1 cellular context compared by ENCODE assay signal in genomic region chr2:62196278-62196901, GRCh38.
TF ChIP-seq lines count a peak whose summit lies in the region.

No MANE protein-coding gene starts in this region.

TF ChIP-seq in GM23338, 12 proteins besides CTCF, POLR2A, EP300 and RAD21 (continued from another document):
- TF ChIP-seq, protein P1, sequence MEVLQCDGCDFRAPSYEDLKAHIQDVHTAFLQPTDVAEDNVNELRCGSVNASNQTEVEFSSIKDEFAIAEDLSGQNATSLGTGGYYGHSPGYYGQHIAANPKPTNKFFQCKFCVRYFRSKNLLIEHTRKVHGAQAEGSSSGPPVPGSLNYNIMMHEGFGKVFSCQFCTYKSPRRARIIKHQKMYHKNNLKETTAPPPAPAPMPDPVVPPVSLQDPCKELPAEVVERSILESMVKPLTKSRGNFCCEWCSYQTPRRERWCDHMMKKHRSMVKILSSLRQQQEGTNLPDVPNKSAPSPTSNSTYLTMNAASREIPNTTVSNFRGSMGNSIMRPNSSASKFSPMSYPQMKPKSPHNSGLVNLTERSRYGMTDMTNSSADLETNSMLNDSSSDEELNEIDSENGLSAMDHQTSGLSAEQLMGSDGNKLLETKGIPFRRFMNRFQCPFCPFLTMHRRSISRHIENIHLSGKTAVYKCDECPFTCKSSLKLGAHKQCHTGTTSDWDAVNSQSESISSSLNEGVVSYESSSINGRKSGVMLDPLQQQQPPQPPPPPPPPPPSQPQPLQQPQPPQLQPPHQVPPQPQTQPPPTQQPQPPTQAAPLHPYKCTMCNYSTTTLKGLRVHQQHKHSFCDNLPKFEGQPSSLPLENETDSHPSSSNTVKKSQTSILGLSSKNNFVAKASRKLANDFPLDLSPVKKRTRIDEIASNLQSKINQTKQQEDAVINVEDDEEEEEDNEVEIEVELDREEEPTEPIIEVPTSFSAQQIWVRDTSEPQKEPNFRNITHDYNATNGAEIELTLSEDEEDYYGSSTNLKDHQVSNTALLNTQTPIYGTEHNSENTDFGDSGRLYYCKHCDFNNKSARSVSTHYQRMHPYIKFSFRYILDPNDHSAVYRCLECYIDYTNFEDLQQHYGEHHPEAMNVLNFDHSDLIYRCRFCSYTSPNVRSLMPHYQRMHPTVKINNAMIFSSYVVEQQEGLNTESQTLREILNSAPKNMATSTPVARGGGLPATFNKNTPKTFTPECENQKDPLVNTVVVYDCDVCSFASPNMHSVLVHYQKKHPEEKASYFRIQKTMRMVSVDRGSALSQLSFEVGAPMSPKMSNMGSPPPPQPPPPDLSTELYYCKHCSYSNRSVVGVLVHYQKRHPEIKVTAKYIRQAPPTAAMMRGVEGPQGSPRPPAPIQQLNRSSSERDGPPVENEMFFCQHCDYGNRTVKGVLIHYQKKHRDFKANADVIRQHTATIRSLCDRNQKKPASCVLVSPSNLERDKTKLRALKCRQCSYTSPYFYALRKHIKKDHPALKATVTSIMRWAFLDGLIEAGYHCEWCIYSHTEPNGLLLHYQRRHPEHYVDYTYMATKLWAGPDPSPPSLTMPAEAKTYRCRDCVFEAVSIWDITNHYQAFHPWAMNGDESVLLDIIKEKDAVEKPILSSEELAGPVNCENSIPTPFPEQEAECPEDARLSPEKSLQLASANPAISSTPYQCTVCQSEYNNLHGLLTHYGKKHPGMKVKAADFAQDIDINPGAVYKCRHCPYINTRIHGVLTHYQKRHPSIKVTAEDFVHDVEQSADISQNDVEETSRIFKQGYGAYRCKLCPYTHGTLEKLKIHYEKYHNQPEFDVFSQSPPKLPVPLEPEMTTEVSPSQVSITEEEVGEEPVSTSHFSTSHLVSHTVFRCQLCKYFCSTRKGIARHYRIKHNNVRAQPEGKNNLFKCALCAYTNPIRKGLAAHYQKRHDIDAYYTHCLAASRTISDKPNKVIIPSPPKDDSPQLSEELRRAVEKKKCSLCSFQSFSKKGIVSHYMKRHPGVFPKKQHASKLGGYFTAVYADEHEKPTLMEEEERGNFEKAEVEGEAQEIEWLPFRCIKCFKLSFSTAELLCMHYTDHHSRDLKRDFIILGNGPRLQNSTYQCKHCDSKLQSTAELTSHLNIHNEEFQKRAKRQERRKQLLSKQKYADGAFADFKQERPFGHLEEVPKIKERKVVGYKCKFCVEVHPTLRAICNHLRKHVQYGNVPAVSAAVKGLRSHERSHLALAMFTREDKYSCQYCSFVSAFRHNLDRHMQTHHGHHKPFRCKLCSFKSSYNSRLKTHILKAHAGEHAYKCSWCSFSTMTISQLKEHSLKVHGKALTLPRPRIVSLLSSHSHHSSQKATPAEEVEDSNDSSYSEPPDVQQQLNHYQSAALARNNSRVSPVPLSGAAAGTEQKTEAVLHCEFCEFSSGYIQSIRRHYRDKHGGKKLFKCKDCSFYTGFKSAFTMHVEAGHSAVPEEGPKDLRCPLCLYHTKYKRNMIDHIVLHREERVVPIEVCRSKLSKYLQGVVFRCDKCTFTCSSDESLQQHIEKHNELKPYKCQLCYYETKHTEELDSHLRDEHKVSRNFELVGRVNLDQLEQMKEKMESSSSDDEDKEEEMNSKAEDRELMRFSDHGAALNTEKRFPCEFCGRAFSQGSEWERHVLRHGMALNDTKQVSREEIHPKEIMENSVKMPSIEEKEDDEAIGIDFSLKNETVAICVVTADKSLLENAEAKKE (CRISPR knock-in tag; IDR thresholded peaks at IDR 0.05), result no peak
- TF ChIP-seq EZH2phosphoT487 (IDR thresholded peaks at IDR 0.05; ENCODE audit: unreplicated experiment) (no peak), ETS1 (IDR thresholded peaks at IDR 0.05) (no peak), ZNF114 (CRISPR knock-in tag; IDR thresholded peaks at IDR 0.05) (no peak), STAT1 (IDR thresholded peaks at IDR 0.05; ENCODE audit: unreplicated experiment) (no peak), CREB1 (CRISPR knock-in tag; IDR thresholded peaks at IDR 0.05; ENCODE audit: low read depth) (no peak), REST (IDR thresholded peaks at IDR 0.05; ENCODE audit: unreplicated experiment) (no peak), ZNF331 (CRISPR knock-in tag; IDR thresholded peaks at IDR 0.05; ENCODE audit: low read depth) (no peak), EZH2 (IDR thresholded peaks at IDR 0.05; ENCODE audit: low read depth, unreplicated experiment) (no peak)
